In the genomic region with DNA sequence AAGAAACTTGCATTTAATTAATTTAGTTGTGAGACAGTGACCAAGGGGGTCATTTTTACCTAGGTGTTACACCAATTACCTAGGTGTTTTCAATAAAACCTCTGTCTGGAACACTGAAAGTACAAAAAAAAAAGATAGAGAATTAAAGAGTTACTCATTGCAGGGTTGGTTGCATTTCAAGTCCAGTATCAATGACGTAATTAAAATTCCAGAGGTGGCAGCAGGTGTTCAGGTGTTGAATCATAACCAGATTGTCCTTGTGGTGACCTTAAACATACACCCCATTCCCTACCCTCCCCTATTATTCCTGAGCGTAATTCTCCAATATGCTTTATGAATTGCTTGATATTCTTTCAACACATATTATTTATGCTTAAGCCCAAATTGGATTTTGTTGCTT, we compare ENCODE assay signal across 23 cellular contexts.
DNase-seq lines count a peak whose midpoint lies in the region; TF ChIP-seq lines count a peak whose summit lies in the region.
"Had no signal": no experiment of that assay in that cellular context is flagged by ENCODE, and none has a peak within 500 bp of the region (broad histone marks: within the 10 kb centered on the region; RNA-seq: fewer than 3 reads in every experiment).

No MANE protein-coding gene starts in this region.

- DNase-seq in DMS53 (lab: John Stamatoyannopoulos, UW): peak; percentile 85
- peak; percentile 55 for DNase-seq in SW480 (ENCODE audit: low spot score)
- DNase-seq in glomerular visceral epithelial cell (ENCODE audit: extremely low spot score): peak; percentile 26
- DNase-seq in renal cortical epithelial cell (ENCODE audit: low read depth): peak; percentile 72
- no peak for DNase-seq in dedifferentiated amniotic fluid mesenchymal stem cell (ENCODE audit: extremely low spot score)
- no peak for DNase-seq in ascending aorta (ENCODE audit: low spot score in 2 of 2)
- no peak for DNase-seq in DMS153 treated with DMSO at 0.1 percent for 48 hours (lab: John Stamatoyannopoulos, UW; ENCODE audit: unreplicated experiment)
- DNase-seq: 8988T; ACHN; BE2C; Calu3; Kasumi-1; NCI-H1092 treated with DMSO at 0.1 percent for 48 hours; NCI-H1436 treated with DMSO at 0.1 percent for 48 hours; NCI-H187 treated with DMSO at 0.1 percent for 48 hours; NCI-H2171 treated with DMSO at 0.1 percent for 48 hours; NCI-H345; NCI-H510A treated with DMSO at 0.1 percent for 48 hours; NCI-H82; NK-92 treated with Interleukin-12 subunit alpha and Interleukin-12 subunit beta, amount 100 ng/mL, for 24 hours; PC-3; SK-N-SH had no signal

- intact Hi-C loops in ascending aorta (cut with DNase I): no loop called here

- H3K9me3 ChIP-seq in ascending aorta: no peaks in the 10 kb centered on the region
- H3K9me3 ChIP-seq: BE2C, SK-N-SH had no signal

- H3K36me3 ChIP-seq in ascending aorta: no peaks in the 10 kb centered on the region
- H3K36me3 ChIP-seq: BE2C had no signal

- no peaks in the 10 kb centered on the region for H3K27me3 ChIP-seq in ascending aorta
- H3K27me3 ChIP-seq: BE2C had no signal

- no peak for TF ChIP-seq CTCF in ascending aorta (IDR thresholded peaks at IDR 0.05)

- H3K27ac ChIP-seq in ascending aorta: no peak overlapping the region

- H3K4me1 ChIP-seq in ascending aorta: no peaks in the 10 kb centered on the region

- no peak overlapping the region for H3K4me3 ChIP-seq in ascending aorta
- H3K4me3 ChIP-seq: K562 had no signal

Comparison
In these comparisons a context has a peak if more than half of its experiments do, and no peak if none do; other contexts are left out.
1. DNase-seq: peak in DMS53 (single experiment), SW480 (single experiment), glomerular visceral epithelial cell (single experiment) and renal cortical epithelial cell (single experiment); none in dedifferentiated amniotic fluid mesenchymal stem cell (single experiment), ascending aorta (0 of 2) and DMS153 treated with DMSO at 0.1 percent for 48 hours (single experiment).